ENCODE assay signal across 8 cellular contexts in genomic region chr1:162561616-162562451, GRCh38. TPM values are rescaled to one million over a fixed set of nuclear protein-coding genes. Genes with fewer than 3 reads are reported as not detected.
DNase-seq lines count a peak whose midpoint lies in the region; ATAC-seq and TF ChIP-seq lines count a peak whose summit lies in the region.

Gene UAP1 (plus strand): TSS chr1:162561722. CDS start chr1:162566069, 4,347 bp downstream.

- ATAC-seq in HG02885 (IDR thresholded peaks at IDR 0.05; ENCODE audit: poor library complexity, unreplicated experiment) (peak; percentile 39), right lobe of liver (peak; percentile 11 to 47 (median 33))

- H3K4me3 ChIP-seq in Peyer's patch, result peak within 1 kb of the TSS; percentile 76 to 87 (median 84)
- peak within 1 kb of the TSS; percentile 85 to 89 (median 88) for H3K4me3 ChIP-seq in right lobe of liver

- no peaks in the 10 kb centered on the region for H3K9me3 ChIP-seq in Peyer's patch
- H3K9me3 ChIP-seq in right lobe of liver, result no peaks in the 10 kb centered on the region

- TF ChIP-seq POLR2A in Peyer's patch (IDR thresholded peaks at IDR 0.05), result peak; percentile 93 to 94
- TF ChIP-seq POLR2A in right lobe of liver (IDR thresholded peaks at IDR 0.05), result peak; percentile 95

- peak within 1 kb of the TSS; percentile 94 for H3K4me3 Mint-ChIP-seq in stimulated activated naive CD8-positive, alpha-beta T cell treated with anti-CD3 and anti-CD28 coated beads, Interleukin-15, Interleukin-2, amounts not matched to agents 100 ng/mL and 50 ng/mL, for 24 hours

- H3K36me3 ChIP-seq in Peyer's patch, result peaks cover 0 to 15% (median 0%) of the 10 kb centered on the region in 3 donors
- H3K36me3 ChIP-seq in right lobe of liver, result peaks cover 0 to 7% (median under 1%) of the 10 kb centered on the region in 4 donors

- H3K4me1 Mint-ChIP-seq in stimulated activated naive CD8-positive, alpha-beta T cell treated with anti-CD3 and anti-CD28 coated beads, Interleukin-15, Interleukin-2, amounts not matched to agents 100 ng/mL and 50 ng/mL, for 24 hours (ENCODE audit: low read depth), result peaks cover 55% of the 10 kb centered on the region

- peaks cover 9% of the 10 kb centered on the region for H3K36me3 Mint-ChIP-seq in stimulated activated naive CD8-positive, alpha-beta T cell treated with anti-CD3 and anti-CD28 coated beads, Interleukin-15, Interleukin-2, amounts not matched to agents 100 ng/mL and 50 ng/mL, for 24 hours (ENCODE audit: low read depth)

- H3K27ac ChIP-seq in Peyer's patch, result peak within 1 kb of the TSS; percentile 90 to 99 (median 98)
- peak within 1 kb of the TSS; percentile 89 for H3K27ac ChIP-seq in cingulate gyrus (ENCODE audit: low read depth, low read length)
- peak within 1 kb of the TSS; percentile 84 to 97 (median 94) for H3K27ac ChIP-seq in right lobe of liver

- WGBS in right lobe of liver (ENCODE audit: insufficient coverage, low coverage, low lambda C conversion rate, missing lambda C conversion rate), result 0% methylated on average over 19 of the region's 69 CpGs

- TF ChIP-seq CTCF in Peyer's patch (IDR thresholded peaks at IDR 0.05) (peak in 1 of 6 experiments; percentile 13), right lobe of liver (IDR thresholded peaks at IDR 0.05) (no peak)

- H3K4me1 ChIP-seq in Peyer's patch, result peaks cover 0 to 20% (median 2%) of the 10 kb centered on the region in 4 donors
- H3K4me1 ChIP-seq in right lobe of liver, result peaks cover 0 to 40% (median 14%) of the 10 kb centered on the region in 4 donors

- intact Hi-C loops in right lobe of liver (cut with DNase I), result no loop called here

- H3K27me3 ChIP-seq in Peyer's patch (no peaks in the 10 kb centered on the region), right lobe of liver (no peaks in the 10 kb centered on the region)

- H3K9me3 Mint-ChIP-seq in stimulated activated naive CD8-positive, alpha-beta T cell treated with anti-CD3 and anti-CD28 coated beads, Interleukin-15, Interleukin-2, amounts not matched to agents 100 ng/mL and 50 ng/mL, for 24 hours, result no peaks in the 10 kb centered on the region

- no peaks in the 10 kb centered on the region for H3K27me3 Mint-ChIP-seq in stimulated activated naive CD8-positive, alpha-beta T cell treated with anti-CD3 and anti-CD28 coated beads, Interleukin-15, Interleukin-2, amounts not matched to agents 100 ng/mL and 50 ng/mL, for 24 hours

- DNase-seq in stimulated activated CD4-positive, alpha-beta T cell treated with anti-CD3 and anti-CD28 coated beads, Interleukin-2, amount 100 ng/mL, for 48 hours, result peak; percentile 5 to 20
- no peak for DNase-seq in stimulated activated CD4-positive, alpha-beta T cell treated with anti-CD3 and anti-CD28 coated beads, Interleukin-15, amount 100 ng/mL, for 24 hours
- DNase-seq in Peyer's patch, result peak in 1 of 3 donors; percentile 67
- peak in 1 of 3 donors; percentile 72 for DNase-seq in right lobe of liver
- no peak for DNase-seq in UCSD-AML1 (lab: John Stamatoyannopoulos, UW; ENCODE audit: unreplicated experiment)

- H3K27ac Mint-ChIP-seq in stimulated activated naive CD8-positive, alpha-beta T cell treated with anti-CD3 and anti-CD28 coated beads, Interleukin-15, Interleukin-2, amounts not matched to agents 100 ng/mL and 50 ng/mL, for 24 hours, result peak within 1 kb of the TSS; percentile 94

RNA-seq across cellular contexts. Expression of gene UAP1, which starts in this region (rescaled TPM):
- total RNA-seq in Peyer's patch, result 100 to 1,000 TPM; 101 to 131 (median 122) TPM
- total RNA-seq in right lobe of liver, result 100 to 1,000 TPM in 1 of 6 experiments, 10 to 100 TPM in 5; 41.9 to 108 (median 51.1) TPM

Comparison
In these comparisons a context has a peak if more than half of its experiments do, and no peak if none do; other contexts are left out.
1. DNase-seq: peak in stimulated activated CD4-positive, alpha-beta T cell treated with anti-CD3 and anti-CD28 coated beads, Interleukin-2, amount 100 ng/mL, for 48 hours (2 of 2); none in stimulated activated CD4-positive, alpha-beta T cell treated with anti-CD3 and anti-CD28 coated beads, Interleukin-15, amount 100 ng/mL, for 24 hours (single experiment) and UCSD-AML1 (single experiment).
2. Peak in every context shown above with its lines, with median percentiles within 50 percentile points of each other: H3K27ac ChIP-seq.